ENCODE assay signal across 4 cellular contexts in the genomic region with DNA sequence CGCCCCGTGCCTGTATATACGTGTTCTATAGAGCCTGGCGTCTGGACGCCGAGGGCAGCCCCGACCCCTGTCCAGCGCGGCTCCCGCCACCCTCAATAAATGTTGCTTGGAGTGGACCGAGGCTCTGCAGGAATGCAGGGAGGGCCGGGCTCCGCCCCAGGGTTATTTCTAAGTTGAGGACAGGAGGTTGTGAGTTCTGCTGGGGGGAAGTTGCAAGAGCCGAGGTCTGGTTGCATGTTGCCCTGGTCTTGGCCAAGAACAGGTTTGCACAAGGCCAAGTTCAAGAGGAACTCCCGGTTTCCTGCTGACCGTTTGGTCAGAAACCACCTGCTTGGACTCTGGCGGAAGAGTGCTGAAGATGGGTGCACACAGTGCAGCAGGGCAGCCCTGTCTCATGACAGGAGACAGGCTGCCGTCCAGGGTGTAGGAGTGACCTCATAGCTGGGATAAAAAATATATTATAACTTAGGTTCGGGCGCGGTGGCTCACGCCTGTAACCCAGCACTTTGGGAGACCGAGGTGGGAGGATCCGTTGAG. TPM values are rescaled to one million over a fixed set of nuclear protein-coding genes. Genes with fewer than 3 reads are reported as not detected.
"Had no signal": no experiment of that assay in that cellular context is flagged by ENCODE, and none has a peak within 500 bp of the region (broad histone marks: within the 10 kb centered on the region; RNA-seq: fewer than 3 reads in every experiment).

No MANE protein-coding gene starts in this region.

RNA-seq across cellular contexts. Expression of a gene that starts 15.5 kb away (rescaled TPM):
- total RNA-seq: activated CD4-positive, alpha-beta T cell treated with anti-CD3 and anti-CD28 coated beads, Interleukin-2, amount 10 ng/mL, durations not matched to agents 24 days and 14 days; osteoblast; pulmonary artery endothelial cell had no signal
- polyA plus RNA-seq: neural cell had no signal
